8 cellular contexts compared by ENCODE assay signal in genomic region chr12:52741378-52742195, GRCh38. TPM values are rescaled to one million over a fixed set of nuclear protein-coding genes. Genes with fewer than 3 reads are reported as not detected.
DNase-seq lines count a peak whose midpoint lies in the region; ATAC-seq and TF ChIP-seq lines count a peak whose summit lies in the region.

No MANE protein-coding gene starts in this region.

- TF ChIP-seq CTCF in HCT116 (IDR thresholded peaks at IDR 0.05 in 2 of 3, conservative IDR thresholded peaks at IDR 0.05 in 1 of 3; ENCODE audit: borderline replicate concordance in 1 of 3, insufficient read depth in 1 of 3, low read depth in 2 of 3, low read length in 2 of 3) = no peak

- H3K4me3 ChIP-seq in HCT116 (replicated peaks in 1 of 2; ENCODE audit: low read depth in 1 of 2, low read length in 2 of 2) = no peak overlapping the region

- H3K9ac ChIP-seq in HCT116 (ENCODE audit: low read length) = no peak overlapping the region

- CTCF ChIA-PET in HCT116 (lab: Charles Lee) = no interaction called here

- H3K79me2 ChIP-seq in HCT116 (ENCODE audit: insufficient read depth, low read length) = no peaks in the 10 kb centered on the region

- ATAC-seq in HCT116 (0 out of 2 replicates have a peak, but pooled peaks have one; percentile 54), left lobe of liver (peak; percentile 85), GM21515 (IDR thresholded peaks at IDR 0.05; ENCODE audit: unreplicated experiment) (no peak)

- no peak overlapping the region for H2AFZ ChIP-seq in HCT116 (ENCODE audit: low read depth, low read length, poor library complexity, severe bottlenecking)

- intact Hi-C loops in HCT116 (cut with micrococcal nuclease) = no loop called here

- H3K9me3 ChIP-seq in HCT116 (ENCODE audit: control insufficient read depth in 1 of 2, insufficient read depth in 1 of 2, low read depth in 1 of 2, low read length in 2 of 2) = no peaks in the 10 kb centered on the region

- RAD21 ChIA-PET in HCT116 (lab: Charles Lee; ENCODE audit: low non-redundant PET in 1 of 2, low total read pairs in 2 of 2, uncharacterized antibody in 2 of 2, unreplicated experiment in 2 of 2) = no interaction called here

- no peaks in the 10 kb centered on the region for H3K9me2 ChIP-seq in HCT116 (ENCODE audit: insufficient read depth)

- TF ChIP-seq POLR2A in HCT116 (IDR thresholded peaks at IDR 0.05; ENCODE audit: borderline replicate concordance, extremely low read depth, insufficient read depth, insufficient read length) = no peak

- BruUV-seq in HCT116 (replicated peaks; lab: Mats Ljungman, UMichigan) = no TSS peak

- no peak overlapping the region for H3K4me2 ChIP-seq in HCT116 (ENCODE audit: low read length)

- POLR2A ChIA-PET in HCT116 (lab: Charles Lee) = no interaction called here

- DNase-seq in HCT116 (ENCODE audit: low read depth, low spot score) (peak; percentile 4), SW480 (ENCODE audit: low spot score) (peak; percentile 53), amniotic epithelial cell (ENCODE audit: low read depth) (peak; percentile 50), left lobe of liver (ENCODE audit: low spot score) (peak; percentile 58), GF-D8 (lab: John Stamatoyannopoulos, UW) (no peak), NCI-H1417 treated with DMSO at 0.1 percent for 48 hours (lab: John Stamatoyannopoulos, UW) (no peak)
- DNase-seq in stimulated activated CD8-positive, alpha-beta memory T cell treated with anti-CD3 and anti-CD28 coated beads, Interleukin-4, amount 100 ng/mL, for 1 hour (ENCODE audit: low read depth in 2 of 2, low spot score in 1 of 2) = peak; percentile 34 to 36

- H3K4me1 ChIP-seq in HCT116 (ENCODE audit: control insufficient read depth in 1 of 2, insufficient read depth in 2 of 2, low read length in 2 of 2) = no peaks in the 10 kb centered on the region

- no peaks in the 10 kb centered on the region for H4K20me1 ChIP-seq in HCT116 (ENCODE audit: insufficient read depth)

- peaks cover 39% of the 10 kb centered on the region for H3K27me3 ChIP-seq in HCT116 (ENCODE audit: insufficient read depth, low read length)

- H3K27ac ChIP-seq in HCT116 (ENCODE audit: low read depth, low read length) = no peak overlapping the region

- H3K36me3 ChIP-seq in HCT116 (ENCODE audit: control insufficient read depth in 1 of 2, insufficient read depth in 2 of 2, low read length in 2 of 2) = no peaks in the 10 kb centered on the region

- no peak for TF ChIP-seq RAD21 in HCT116 (IDR thresholded peaks at IDR 0.05; ENCODE audit: low read depth)

TF ChIP-seq in HCT116, 20 proteins besides CTCF, POLR2A, EP300 and RAD21:
- TF ChIP-seq EGR1 (IDR thresholded peaks at IDR 0.05; ENCODE audit: low read depth) (no peak), REST (IDR thresholded peaks at IDR 0.05; ENCODE audit: low read depth) (peak; percentile 95), SIN3A (IDR thresholded peaks at IDR 0.05; ENCODE audit: low read depth) (no peak), ZFX (IDR thresholded peaks at IDR 0.05) (no peak)

RNA-seq across cellular contexts. Expression of gene KRT76, which starts 35.6 kb away (rescaled TPM):
- total RNA-seq in HCT116 (2021; ENCODE audit: unreplicated experiment) (not detected), left lobe of liver (not detected)
- 0.04 TPM in 1 of 2 replicates, not detected in the other for polyA plus RNA-seq in HCT116 (2012)

RNA-seq across cellular contexts. Expression of gene KRT77, which starts 38.3 kb away (rescaled TPM):
- total RNA-seq in HCT116 (2021; ENCODE audit: unreplicated experiment) = not detected
- not detected in 2 replicates for polyA plus RNA-seq in HCT116 (2012)
- not detected for total RNA-seq in left lobe of liver

RNA-seq across cellular contexts. Expression of gene KRT3, which starts 54.3 kb away (rescaled TPM):
- total RNA-seq in HCT116 (2021; ENCODE audit: unreplicated experiment) = not detected
- not detected in 2 replicates for polyA plus RNA-seq in HCT116 (2012)
- not detected for total RNA-seq in left lobe of liver

Comparison
In these comparisons a context has a peak if more than half of its experiments do, and no peak if none do; other contexts are left out.
1. DNase-seq: peak in HCT116 (single experiment), SW480 (single experiment), amniotic epithelial cell (single experiment), left lobe of liver (single experiment) and stimulated activated CD8-positive, alpha-beta memory T cell treated with anti-CD3 and anti-CD28 coated beads, Interleukin-4, amount 100 ng/mL, for 1 hour (2 of 2); none in GF-D8 (single experiment) and NCI-H1417 treated with DMSO at 0.1 percent for 48 hours (single experiment).